17 cellular contexts compared by ENCODE assay signal in the genomic region with DNA sequence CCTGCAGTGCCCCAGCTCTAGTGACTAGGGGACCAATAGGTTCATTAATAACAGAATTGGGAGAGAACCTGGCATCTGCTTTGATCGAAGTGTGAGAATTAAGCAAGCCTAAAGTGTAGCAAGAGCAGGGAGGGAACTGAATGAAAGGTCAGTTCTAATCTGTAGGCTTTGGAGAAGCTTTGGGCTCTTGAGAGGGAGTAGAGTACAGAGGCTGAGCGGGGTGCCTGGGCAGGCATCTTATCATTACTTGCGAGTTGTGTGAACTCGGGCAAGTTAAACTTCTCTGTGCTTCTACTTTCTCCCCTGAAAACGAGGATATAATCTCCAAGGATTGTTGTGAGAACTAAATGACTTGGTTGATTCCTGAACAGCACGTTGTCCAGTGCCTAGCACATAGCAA. TPM values are rescaled to one million over a fixed set of nuclear protein-coding genes. Genes with fewer than 3 reads are reported as not detected.
"Had no signal": no experiment of that assay in that cellular context is flagged by ENCODE, and none has a peak within 500 bp of the region (broad histone marks: within the 10 kb centered on the region; RNA-seq: fewer than 3 reads in every experiment).

No MANE protein-coding gene starts in this region.

- H3K4me1 Mint-ChIP-seq: activated naive CD4-positive, alpha-beta T cell treated with anti-CD3 and anti-CD28 coated beads, Interleukin-2, amount 50 U/mL, for 24 hours; natural killer cell had no signal

- DNase-seq: activated CD4-positive, alpha-beta T cell treated with anti-CD3 and anti-CD28 coated beads, Interleukin-2, amount 50 U/mL, for 1 hour; activated CD8-positive, alpha-beta T cell treated with anti-CD3 and anti-CD28 coated beads for 36 hours; activated T-cell treated with anti-CD3 and anti-CD28 coated beads, Interleukin-2, amount 50 U/mL, for 4 hours; effector memory CD8-positive, alpha-beta T cell; kidney; natural killer cell; T-cell had no signal

- H3K9me3 Mint-ChIP-seq: activated B cell treated with CpG ODN at 0.5 μM for 24 hours; activated CD8-positive, alpha-beta T cell treated with anti-CD3 and anti-CD28 coated beads for 36 hours; activated naive CD8-positive, alpha-beta T cell treated with anti-CD3 and anti-CD28 coated beads, Interleukin-2, amount 50 U/mL, for 24 hours; activated T-helper 2 cell treated with anti-CD3 and anti-CD28 coated beads, Interferon-gamma antibody, Interleukin-2, Interleukin-4, amounts not matched to agents 10 μg/mL and 5 μg/mL and 100 μg/mL, durations not matched to agents 14 hours and 24 hours and 36 hours; stimulated activated effector memory CD8-positive, alpha-beta T cell treated with anti-CD3 and anti-CD28 coated beads, Interleukin-12 subunit alpha, Interleukin-12 subunit beta, amount 100 ng/mL, for 72 hours; stimulated activated naive CD8-positive, alpha-beta T cell treated with anti-CD3 and anti-CD28 coated beads, Interleukin-15, Interleukin-2, amounts not matched to agents 100 ng/mL and 50 ng/mL, for 24 hours; T-cell had no signal

- H3K27ac Mint-ChIP-seq: activated CD8-positive, alpha-beta T cell treated with anti-CD3 and anti-CD28 coated beads for 36 hours; activated naive CD4-positive, alpha-beta T cell treated with anti-CD3 and anti-CD28 coated beads, Interleukin-2, amount 50 U/mL, for 24 hours; activated naive CD8-positive, alpha-beta T cell treated with anti-CD3 and anti-CD28 coated beads, Interleukin-2, amount 50 U/mL, for 24 hours; activated T-helper 2 cell treated with anti-CD3 and anti-CD28 coated beads, Interferon-gamma antibody, Interleukin-2, Interleukin-4, amounts not matched to agents 10 μg/mL and 5 μg/mL and 100 μg/mL, durations not matched to agents 14 hours and 24 hours and 36 hours; effector memory CD8-positive, alpha-beta T cell; immature natural killer cell; natural killer cell; stimulated activated effector memory CD8-positive, alpha-beta T cell treated with anti-CD3 and anti-CD28 coated beads, Interleukin-12 subunit alpha, Interleukin-12 subunit beta, amount 100 ng/mL, for 72 hours; stimulated activated naive CD8-positive, alpha-beta T cell treated with anti-CD3 and anti-CD28 coated beads, Interleukin-15, Interleukin-2, amounts not matched to agents 100 ng/mL and 50 ng/mL, for 24 hours had no signal

- H3K4me3 Mint-ChIP-seq: activated CD8-positive, alpha-beta T cell treated with anti-CD3 and anti-CD28 coated beads for 36 hours; activated naive CD4-positive, alpha-beta T cell treated with anti-CD3 and anti-CD28 coated beads, Interleukin-2, amount 50 U/mL, for 24 hours; activated naive CD8-positive, alpha-beta T cell treated with anti-CD3 and anti-CD28 coated beads, Interleukin-2, amount 50 U/mL, for 24 hours; activated T-cell treated with anti-CD3 and anti-CD28 coated beads, Interleukin-2, amount 50 U/mL, for 4 hours; effector memory CD8-positive, alpha-beta T cell; natural killer cell; stimulated activated effector memory CD8-positive, alpha-beta T cell treated with anti-CD3 and anti-CD28 coated beads, Interleukin-12 subunit alpha, Interleukin-12 subunit beta, amount 100 ng/mL, for 72 hours; stimulated activated naive CD8-positive, alpha-beta T cell treated with anti-CD3 and anti-CD28 coated beads, Interleukin-15, Interleukin-2, amounts not matched to agents 100 ng/mL and 50 ng/mL, for 24 hours had no signal

- H3K4me3 ChIP-seq: body of pancreas had no signal

- H3K36me3 Mint-ChIP-seq: activated naive CD4-positive, alpha-beta T cell treated with anti-CD3 and anti-CD28 coated beads, Interleukin-2, amount 50 U/mL, for 24 hours; immature natural killer cell; stimulated activated effector memory CD8-positive, alpha-beta T cell treated with anti-CD3 and anti-CD28 coated beads, Interleukin-12 subunit alpha, Interleukin-12 subunit beta, amount 100 ng/mL, for 72 hours; T-cell had no signal

RNA-seq across cellular contexts. Expression of a gene that starts 0.9 kb away (rescaled TPM):
- total RNA-seq: activated T-helper 2 cell treated with anti-CD3 and anti-CD28 coated beads, Interferon-gamma antibody, Interleukin-2, Interleukin-4, amounts not matched to agents 10 μg/mL and 5 μg/mL and 100 μg/mL, durations not matched to agents 14 hours and 24 hours and 36 hours; osteocyte; T-helper 2 cell treated with Interferon-gamma antibody and Interleukin-4, amounts not matched to agents 100 ng/mL and 5 ng/mL, for 36 hours had no signal
